ENCODE assay signal across 1 cellular context in genomic region chr4:78704317-78704716, GRCh38.
A peak's percentile ranks its signal among the peaks of the same experiment; 100 is the strongest.
TF ChIP-seq lines count a peak whose summit lies in the region.

No MANE protein-coding gene starts in this region.

TF ChIP-seq in HEK293, 187 proteins besides CTCF, POLR2A, EP300 and RAD21 (continued from another document):
- TF ChIP-seq ZNF518A (tag by site-specific recombination; conservative IDR thresholded peaks at IDR 0.05; ENCODE audit: low read depth), result peak; percentile 95
- 0 out of 2 replicates have a peak, but pooled peaks have one; percentile 50 for TF ChIP-seq ZNF202 (tag by site-specific recombination; IDR thresholded peaks at IDR 0.05; ENCODE audit: borderline replicate concordance)
- TF ChIP-seq ZBTB11 (tag by site-specific recombination; conservative IDR thresholded peaks at IDR 0.05; ENCODE audit: low read depth), result peak; percentile 86
- peak; percentile 43; the same call in 1 of the 2 replicates for TF ChIP-seq GLI2 (tag by site-specific recombination; IDR thresholded peaks at IDR 0.05; ENCODE audit: borderline replicate concordance, low read depth)
- peak; percentile 92 for TF ChIP-seq ZNF510 (tag by site-specific recombination; IDR thresholded peaks at IDR 0.05; ENCODE audit: insufficient replicate concordance)
- TF ChIP-seq, protein P1, sequence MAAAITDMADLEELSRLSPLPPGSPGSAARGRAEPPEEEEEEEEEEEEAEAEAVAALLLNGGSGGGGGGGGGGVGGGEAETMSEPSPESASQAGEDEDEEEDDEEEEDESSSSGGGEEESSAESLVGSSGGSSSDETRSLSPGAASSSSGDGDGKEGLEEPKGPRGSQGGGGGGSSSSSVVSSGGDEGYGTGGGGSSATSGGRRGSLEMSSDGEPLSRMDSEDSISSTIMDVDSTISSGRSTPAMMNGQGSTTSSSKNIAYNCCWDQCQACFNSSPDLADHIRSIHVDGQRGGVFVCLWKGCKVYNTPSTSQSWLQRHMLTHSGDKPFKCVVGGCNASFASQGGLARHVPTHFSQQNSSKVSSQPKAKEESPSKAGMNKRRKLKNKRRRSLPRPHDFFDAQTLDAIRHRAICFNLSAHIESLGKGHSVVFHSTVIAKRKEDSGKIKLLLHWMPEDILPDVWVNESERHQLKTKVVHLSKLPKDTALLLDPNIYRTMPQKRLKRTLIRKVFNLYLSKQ (tag by site-specific recombination; IDR thresholded peaks at IDR 0.05; ENCODE audit: borderline replicate concordance), result 0 out of 2 replicates have a peak, but pooled peaks have one; percentile 71
- TF ChIP-seq ZNF654 (tag by site-specific recombination; IDR thresholded peaks at IDR 0.05; ENCODE audit: low read depth), result peak; percentile 51
- no peak for TF ChIP-seq HOXA7 (CRISPR knock-in tag; IDR thresholded peaks at IDR 0.05; ENCODE audit: borderline replicate concordance)
- TF ChIP-seq GFI1B (tag by site-specific recombination; IDR thresholded peaks at IDR 0.05), result peak; percentile 68; the same call in 1 of the 2 replicates
- TF ChIP-seq, protein P2, sequence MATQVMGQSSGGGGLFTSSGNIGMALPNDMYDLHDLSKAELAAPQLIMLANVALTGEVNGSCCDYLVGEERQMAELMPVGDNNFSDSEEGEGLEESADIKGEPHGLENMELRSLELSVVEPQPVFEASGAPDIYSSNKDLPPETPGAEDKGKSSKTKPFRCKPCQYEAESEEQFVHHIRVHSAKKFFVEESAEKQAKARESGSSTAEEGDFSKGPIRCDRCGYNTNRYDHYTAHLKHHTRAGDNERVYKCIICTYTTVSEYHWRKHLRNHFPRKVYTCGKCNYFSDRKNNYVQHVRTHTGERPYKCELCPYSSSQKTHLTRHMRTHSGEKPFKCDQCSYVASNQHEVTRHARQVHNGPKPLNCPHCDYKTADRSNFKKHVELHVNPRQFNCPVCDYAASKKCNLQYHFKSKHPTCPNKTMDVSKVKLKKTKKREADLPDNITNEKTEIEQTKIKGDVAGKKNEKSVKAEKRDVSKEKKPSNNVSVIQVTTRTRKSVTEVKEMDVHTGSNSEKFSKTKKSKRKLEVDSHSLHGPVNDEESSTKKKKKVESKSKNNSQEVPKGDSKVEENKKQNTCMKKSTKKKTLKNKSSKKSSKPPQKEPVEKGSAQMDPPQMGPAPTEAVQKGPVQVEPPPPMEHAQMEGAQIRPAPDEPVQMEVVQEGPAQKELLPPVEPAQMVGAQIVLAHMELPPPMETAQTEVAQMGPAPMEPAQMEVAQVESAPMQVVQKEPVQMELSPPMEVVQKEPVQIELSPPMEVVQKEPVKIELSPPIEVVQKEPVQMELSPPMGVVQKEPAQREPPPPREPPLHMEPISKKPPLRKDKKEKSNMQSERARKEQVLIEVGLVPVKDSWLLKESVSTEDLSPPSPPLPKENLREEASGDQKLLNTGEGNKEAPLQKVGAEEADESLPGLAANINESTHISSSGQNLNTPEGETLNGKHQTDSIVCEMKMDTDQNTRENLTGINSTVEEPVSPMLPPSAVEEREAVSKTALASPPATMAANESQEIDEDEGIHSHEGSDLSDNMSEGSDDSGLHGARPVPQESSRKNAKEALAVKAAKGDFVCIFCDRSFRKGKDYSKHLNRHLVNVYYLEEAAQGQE (tag by site-specific recombination; IDR thresholded peaks at IDR 0.05), result peak; percentile 82
- peak; percentile 55; the same call in 1 of the 2 replicates for TF ChIP-seq ZFP3 (tag by site-specific recombination; IDR thresholded peaks at IDR 0.05; ENCODE audit: low read depth)
- peak; percentile 68; the same call in 1 of the 2 replicates for TF ChIP-seq ZNF354C (tag by site-specific recombination; IDR thresholded peaks at IDR 0.05; ENCODE audit: borderline replicate concordance, low read depth)
- peak; percentile 72; the same call in 1 of the 2 replicates for TF ChIP-seq ZNF404 (tag by site-specific recombination; IDR thresholded peaks at IDR 0.05)
- no peak for TF ChIP-seq ZNF324 (tag by site-specific recombination; IDR thresholded peaks at IDR 0.05)
- TF ChIP-seq OSR2 (tag by site-specific recombination; IDR thresholded peaks at IDR 0.05), result no peak
- no peak for TF ChIP-seq ZNF585B (tag by site-specific recombination; IDR thresholded peaks at IDR 0.05)
- peak; percentile 76 for TF ChIP-seq ZNF623 (tag by site-specific recombination; IDR thresholded peaks at IDR 0.05)
- TF ChIP-seq, protein P3, sequence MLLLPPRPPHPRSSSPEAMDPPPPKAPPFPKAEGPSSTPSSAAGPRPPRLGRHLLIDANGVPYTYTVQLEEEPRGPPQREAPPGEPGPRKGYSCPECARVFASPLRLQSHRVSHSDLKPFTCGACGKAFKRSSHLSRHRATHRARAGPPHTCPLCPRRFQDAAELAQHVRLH (tag by site-specific recombination; IDR thresholded peaks at IDR 0.05), result peak; percentile 77
- TF ChIP-seq MZF1 (tag by site-specific recombination; IDR thresholded peaks at IDR 0.05; ENCODE audit: borderline replicate concordance), result peak; percentile 31; the same call in 1 of the 2 replicates
- TF ChIP-seq ZNF558 (tag by site-specific recombination; IDR thresholded peaks at IDR 0.05), result peak; percentile 87
- TF ChIP-seq ZFP37 (tag by site-specific recombination; IDR thresholded peaks at IDR 0.05), result peak; percentile 72; the same call in 1 of the 2 replicates
- peak; percentile 98 for TF ChIP-seq ZNF394 (tag by site-specific recombination; IDR thresholded peaks at IDR 0.05; ENCODE audit: borderline replicate concordance)
- no peak for TF ChIP-seq KLF16 (tag by site-specific recombination; IDR thresholded peaks at IDR 0.05)
- peak; percentile 72; the same call in 1 of the 2 replicates for TF ChIP-seq ZNF121 (tag by site-specific recombination; IDR thresholded peaks at IDR 0.05)
- peak; percentile 49; the same call in 1 of the 2 replicates for TF ChIP-seq OVOL3 (tag by site-specific recombination; IDR thresholded peaks at IDR 0.05)
- TF ChIP-seq ZNF426 (tag by site-specific recombination; IDR thresholded peaks at IDR 0.05), result peak; percentile 96
- peak; percentile 75 for TF ChIP-seq ZXDB (tag by site-specific recombination; IDR thresholded peaks at IDR 0.05)
- peak; percentile 76 for TF ChIP-seq ZBTB8A (tag by site-specific recombination; IDR thresholded peaks at IDR 0.05)
